In genomic region chr4:123260429-123261052, GRCh38 we compare ENCODE assay signal across 27 cellular contexts.
DNase-seq lines count a peak whose midpoint lies in the region; ATAC-seq and TF ChIP-seq lines count a peak whose summit lies in the region.
"Had no signal": no experiment of that assay in that cellular context is flagged by ENCODE, and none has a peak within 500 bp of the region (broad histone marks: within the 10 kb centered on the region; RNA-seq: fewer than 3 reads in every experiment).

No MANE protein-coding gene starts in this region.

- WGBS in suprapubic skin: 80% methylated on average over 6 of the region's 6 CpGs

- H3K27me3 ChIP-seq in skeletal muscle tissue (ENCODE audit: control insufficient read depth in 3 of 3, insufficient read depth in 3 of 3, low read length in 3 of 3): no peaks in the 10 kb centered on the region
- H3K27me3 ChIP-seq in suprapubic skin: no peaks in the 10 kb centered on the region

- DNase-seq in NCI-H1417 (lab: John Stamatoyannopoulos, UW) (peak in 2 of 3 experiments; percentile 32 to 62), NCI-H1417 treated with DMSO at 0.1 percent for 48 hours (lab: John Stamatoyannopoulos, UW) (no peak), NCI-H524 treated with DMSO at 0.1 percent for 48 hours (lab: John Stamatoyannopoulos, UW) (peak; percentile 10), left kidney (ENCODE audit: low read depth, low spot score) (peak; percentile 93), inferior parietal cortex (ENCODE audit: extremely low spot score) (no peak), suprapubic skin (ENCODE audit: low spot score in 2 of 2) (no peak)
- DNase-seq: 8988T; activated CD4-positive, alpha-beta memory T cell treated with anti-CD3 and anti-CD28 coated beads for 36 hours; activated CD8-positive, alpha-beta memory T cell treated with anti-CD3 and anti-CD28 coated beads, Interleukin-2, amount 50 U/mL, for 48 hours; activated naive CD4-positive, alpha-beta T cell treated with anti-CD3 and anti-CD28 coated beads, Interleukin-2, amount 50 U/mL, for 16 hours; amygdala; CD4-positive, alpha-beta T cell; effector memory CD4-positive, alpha-beta T cell; foreskin fibroblast; HFFc6; mammary epithelial cell; NCI-H1092 treated with DMSO at 0.1 percent for 48 hours; NCI-H1930; NCI-H774; retina; substantia nigra; T-helper 1 cell had no signal

- H3K4me3 ChIP-seq in skeletal muscle tissue (ENCODE audit: low read length in 3 of 3) (no peak overlapping the region), suprapubic skin (no peak overlapping the region)
- H3K4me3 ChIP-seq: coronary artery had no signal

- ATAC-seq in HG03457 (IDR thresholded peaks at IDR 0.05; ENCODE audit: unreplicated experiment): no peak
- ATAC-seq: activated T-helper 17 cell treated with anti-CD3 and anti-CD28 coated beads, Interleukin-2, amount 50 U/mL, for 72 hours; stimulated activated effector memory CD8-positive, alpha-beta T cell treated with anti-CD3 and anti-CD28 coated beads, Interleukin-12 subunit alpha, Interleukin-12 subunit beta, amount 100 ng/mL, for 72 hours had no signal

- no peak for TF ChIP-seq CTCF in suprapubic skin (IDR thresholded peaks at IDR 0.05)

- no peak for TF ChIP-seq EP300 in suprapubic skin (IDR thresholded peaks at IDR 0.05)

- H3K9ac ChIP-seq in skeletal muscle tissue (ENCODE audit: low read depth in 1 of 3, low read length in 3 of 3): peak overlapping the region in 1 of 3 donors; percentile 9

- H3K9me3 ChIP-seq in skeletal muscle tissue (ENCODE audit: control insufficient read depth in 3 of 3, low read length in 3 of 3): no peaks in the 10 kb centered on the region
- no peaks in the 10 kb centered on the region for H3K9me3 ChIP-seq in suprapubic skin

- no peaks in the 10 kb centered on the region for H3K36me3 ChIP-seq in skeletal muscle tissue (ENCODE audit: control insufficient read depth in 3 of 3, insufficient read depth in 3 of 3, low read length in 3 of 3)
- H3K36me3 ChIP-seq in suprapubic skin: no peaks in the 10 kb centered on the region

- H3K4me1 ChIP-seq in skeletal muscle tissue (ENCODE audit: control insufficient read depth in 3 of 3, insufficient read depth in 3 of 3, low read length in 3 of 3) (peaks cover 7 to 15% (median 13%) of the 10 kb centered on the region in 3 donors), suprapubic skin (peaks cover 24% of the 10 kb centered on the region)

- no peak for TF ChIP-seq POLR2A in suprapubic skin (IDR thresholded peaks at IDR 0.05)

- H3K27ac ChIP-seq in skeletal muscle tissue (ENCODE audit: low read depth, low read length): peak overlapping the region; percentile 37
- no peak overlapping the region for H3K27ac ChIP-seq in suprapubic skin
- H3K27ac ChIP-seq: coronary artery had no signal

Comparison
In these comparisons a context has a peak if more than half of its experiments do, and no peak if none do; other contexts are left out.
1. DNase-seq: peak in NCI-H1417 (2 of 3), NCI-H524 treated with DMSO at 0.1 percent for 48 hours (single experiment) and left kidney (single experiment); none in NCI-H1417 treated with DMSO at 0.1 percent for 48 hours (single experiment), inferior parietal cortex (single experiment) and suprapubic skin (0 of 2).